In genomic region chr14:81470553-81470826, GRCh38 we compare ENCODE assay signal across 8 cellular contexts.
DNase-seq lines count a peak whose midpoint lies in the region; ATAC-seq and TF ChIP-seq lines count a peak whose summit lies in the region.
"Not testable (repeated sequence)": the region's sequence is repeated elsewhere in the genome, so short reads cannot be mapped to it uniquely, and the experiment has no call there.

No MANE protein-coding gene starts in this region.

- H3K27ac Mint-ChIP-seq in activated CD4-positive, alpha-beta T cell treated with anti-CD3 and anti-CD28 coated beads, Interleukin-2, amount 10 ng/mL, durations not matched to agents 24 days and 14 days = peak overlapping the region; percentile 41

- ATAC-seq in GM18498 (IDR thresholded peaks at IDR 0.05; ENCODE audit: unreplicated experiment) (peak; percentile 31), GM19025 (IDR thresholded peaks at IDR 0.05; ENCODE audit: low read depth, unreplicated experiment) (peak; percentile 27), GM21423 (IDR thresholded peaks at IDR 0.05; ENCODE audit: unreplicated experiment) (peak; percentile 27), HG02759 (IDR thresholded peaks at IDR 0.05; ENCODE audit: unreplicated experiment) (peak; percentile 22), HG03095 (IDR thresholded peaks at IDR 0.05; ENCODE audit: unreplicated experiment) (peak; percentile 32), HG03520 (IDR thresholded peaks at IDR 0.05; ENCODE audit: unreplicated experiment) (peak; percentile 18), body of pancreas (peak; percentile 5)

- not testable (repeated sequence) for DNase-seq in activated CD4-positive, alpha-beta T cell treated with anti-CD3 and anti-CD28 coated beads, Interleukin-2, amount 10 ng/mL, durations not matched to agents 24 days and 14 days; body of pancreas

- not testable (repeated sequence) for H3K4me3 ChIP-seq in body of pancreas

- not testable (repeated sequence) for H3K9me3 ChIP-seq in body of pancreas

- H3K4me1 ChIP-seq in body of pancreas = peaks cover 30% of the 10 kb centered on the region

- TF ChIP-seq CTCF in body of pancreas (IDR thresholded peaks at IDR 0.05) = not testable (repeated sequence)

- H3K27ac ChIP-seq in body of pancreas = peak overlapping the region in 3 of 4 donors; percentile 42 to 50 (median 46)

- H3K27me3 ChIP-seq in body of pancreas = not testable (repeated sequence)

- peak overlapping the region; percentile 59 for H3K4me3 Mint-ChIP-seq in activated CD4-positive, alpha-beta T cell treated with anti-CD3 and anti-CD28 coated beads, Interleukin-2, amount 10 ng/mL, durations not matched to agents 24 days and 14 days

- H3K27me3 Mint-ChIP-seq in activated CD4-positive, alpha-beta T cell treated with anti-CD3 and anti-CD28 coated beads, Interleukin-2, amount 10 ng/mL, durations not matched to agents 24 days and 14 days = not testable (repeated sequence)

- peaks cover 26% of the 10 kb centered on the region for H3K36me3 Mint-ChIP-seq in activated CD4-positive, alpha-beta T cell treated with anti-CD3 and anti-CD28 coated beads, Interleukin-2, amount 10 ng/mL, durations not matched to agents 24 days and 14 days (ENCODE audit: low read depth)

- H3K4me1 Mint-ChIP-seq in activated CD4-positive, alpha-beta T cell treated with anti-CD3 and anti-CD28 coated beads, Interleukin-2, amount 10 ng/mL, durations not matched to agents 24 days and 14 days = peaks cover 51% of the 10 kb centered on the region

- H3K9me3 Mint-ChIP-seq in activated CD4-positive, alpha-beta T cell treated with anti-CD3 and anti-CD28 coated beads, Interleukin-2, amount 10 ng/mL, durations not matched to agents 24 days and 14 days = not testable (repeated sequence)

- TF ChIP-seq POLR2A in body of pancreas (IDR thresholded peaks at IDR 0.05) = not testable (repeated sequence)

- not testable (repeated sequence) for H3K36me3 ChIP-seq in body of pancreas (replicated peaks in 1 of 2; ENCODE audit: insufficient read depth in 1 of 2, low read depth in 2 of 2)

- intact Hi-C loops in activated CD4-positive, alpha-beta T cell treated with anti-CD3 and anti-CD28 coated beads, Interleukin-2, amount 10 ng/mL, durations not matched to agents 24 days and 14 days (cut with micrococcal nuclease) = loop anchor here (5.0 kb wide), 2 partner anchors 68 to 528 kb away; partner anchors contain the start of genes CEP128 and STON2
- intact Hi-C loops in body of pancreas (cut with DNase I) = not testable (repeated sequence)

- 43 to 56% methylated on average over 5 of the region's 5 CpGs for WGBS in body of pancreas, 2 donors
